ENCODE assay signal across 25 cellular contexts in genomic region chr1:63686696-63687095, GRCh38.
"Had no signal": no experiment of that assay in that cellular context is flagged by ENCODE, and none has a peak within 500 bp of the region (broad histone marks: within the 10 kb centered on the region; RNA-seq: fewer than 3 reads in every experiment).

No MANE protein-coding gene starts in this region.

- H3K36me3 ChIP-seq: colonic mucosa, esophagus squamous epithelium, gastrocnemius medialis, heart right ventricle, left lung, lower lobe of right lung had no signal

- H3K4me1 Mint-ChIP-seq: naive B cell had no signal

- H3K27ac ChIP-seq: colonic mucosa, epithelial cell of prostate, esophagus squamous epithelium, gastrocnemius medialis, heart right ventricle, left lung, lower lobe of right lung had no signal

- H3K9me3 Mint-ChIP-seq: dendritic cell treated with granulocyte-macrophage colony-stimulating factor and Interleukin-4, amounts not matched to agents 40 ng/mL and 50 ng/mL, for 4 days; effector memory CD8-positive, alpha-beta T cell; endodermal cell; mesothelial cell of epicardium had no signal

- H3K9me3 ChIP-seq: colonic mucosa, esophagus squamous epithelium, gastrocnemius medialis, heart right ventricle, left lung, lower lobe of right lung, mucosa of descending colon had no signal

- H3K36me3 Mint-ChIP-seq: mesothelial cell of epicardium, naive B cell had no signal

- H3K4me1 ChIP-seq: colonic mucosa, gastrocnemius medialis had no signal

- H3K4me3 ChIP-seq: colonic mucosa, esophagus squamous epithelium, gastrocnemius medialis, heart right ventricle, left lung, lower lobe of right lung, mucosa of descending colon had no signal

- ATAC-seq: effector memory CD8-positive, alpha-beta T cell; esophagus mucosa; gastrocnemius medialis; heart right ventricle; left cardiac atrium; left lung; left ventricle myocardium superior; lower lobe of right lung; mucosa of descending colon had no signal

- H3K27me3 ChIP-seq: colonic mucosa, esophagus squamous epithelium, gastrocnemius medialis, heart right ventricle, left lung had no signal

- H3K27ac Mint-ChIP-seq: dendritic cell treated with granulocyte-macrophage colony-stimulating factor and Interleukin-4, amounts not matched to agents 40 ng/mL and 50 ng/mL, for 4 days; effector memory CD8-positive, alpha-beta T cell; endodermal cell; mesothelial cell of epicardium; naive B cell had no signal

- DNase-seq: colonic mucosa; cortex of kidney; effector CD8-positive, alpha-beta T cell; effector memory CD8-positive, alpha-beta T cell; endodermal cell; erythroblast; esophagus squamous epithelium; foreskin fibroblast; foreskin melanocyte; gastrocnemius medialis; glutamatergic neuron; head of caudate nucleus; heart right ventricle; hippocampal formation; left cardiac atrium; left lung; left ventricle myocardium superior; lower lobe of right lung; mesenchymal stem cell; mucosa of descending colon; naive B cell had no signal

- H3K4me3 Mint-ChIP-seq: dendritic cell treated with granulocyte-macrophage colony-stimulating factor and Interleukin-4, amounts not matched to agents 40 ng/mL and 50 ng/mL, for 4 days; effector memory CD8-positive, alpha-beta T cell; endodermal cell; mesothelial cell of epicardium; naive B cell had no signal
